ENCODE assay signal across 18 cellular contexts in genomic region chrX:115913575-115913974, GRCh38.
DNase-seq lines count a peak whose midpoint lies in the region; ATAC-seq and TF ChIP-seq lines count a peak whose summit lies in the region.
"Had no signal": no experiment of that assay in that cellular context is flagged by ENCODE, and none has a peak within 500 bp of the region (broad histone marks: within the 10 kb centered on the region; RNA-seq: fewer than 3 reads in every experiment).

No MANE protein-coding gene starts in this region.

- peak; percentile 49 for DNase-seq in GM12864 (ENCODE audit: low read depth)
- DNase-seq in mesothelial cell of epicardium (ENCODE audit: low spot score in 2 of 2, unreplicated experiment in 2 of 2) = no peak
- no peak for DNase-seq in NCI-H524 (lab: John Stamatoyannopoulos, UW)
- DNase-seq in stimulated activated naive CD8-positive, alpha-beta T cell treated with anti-CD3 and anti-CD28 coated beads, Interleukin-15, Interleukin-2, amounts not matched to agents 100 U/mL and 50 U/mL, for 24 hours = no peak
- no peak for DNase-seq in SIG-M5 (lab: John Stamatoyannopoulos, UW)
- DNase-seq: activated B cell treated with CpG ODN at 0.5 μM for 24 hours; activated T-cell treated with anti-CD3 and anti-CD28 coated beads, Interleukin-2, amount 50 U/mL, for 4 hours; COR-L47; glutamatergic neuron; NCI-H2081 treated with DMSO at 0.1 percent for 48 hours; sigmoid colon; testis had no signal

- no peak overlapping the region for H3K4me3 ChIP-seq in GM12864 (ENCODE audit: low read depth, low read length)
- H3K4me3 ChIP-seq: sigmoid colon, testis had no signal

- no peaks in the 10 kb centered on the region for H3K4me1 Mint-ChIP-seq in mesothelial cell of epicardium

- H3K27me3 Mint-ChIP-seq in mesothelial cell of epicardium (ENCODE audit: low read depth) = no peaks in the 10 kb centered on the region

- ATAC-seq in GM19372 (IDR thresholded peaks at IDR 0.05; ENCODE audit: low read depth, unreplicated experiment) (peak; percentile 48), HG02763 (IDR thresholded peaks at IDR 0.05; ENCODE audit: unreplicated experiment) (peak; percentile 34), HG03457 (IDR thresholded peaks at IDR 0.05; ENCODE audit: unreplicated experiment) (peak; percentile 39)
- ATAC-seq in stimulated activated naive CD8-positive, alpha-beta T cell treated with anti-CD3 and anti-CD28 coated beads, Interleukin-15, Interleukin-2, amounts not matched to agents 100 U/mL and 50 U/mL, for 24 hours = no peak
- ATAC-seq: activated T-cell treated with anti-CD3 and anti-CD28 coated beads, Interleukin-2, amount 50 U/mL, for 4 hours; HCT116; left lobe of liver; natural killer cell treated with Interleukin-12 subunit alpha and Interleukin-12 subunit beta and Interleukin-15 and Interleukin-18, amount 100 ng/mL, for 72 hours had no signal

- H3K27ac Mint-ChIP-seq in mesothelial cell of epicardium = no peak overlapping the region
- H3K27ac Mint-ChIP-seq: activated B cell treated with CpG ODN at 0.5 μM for 24 hours; natural killer cell treated with Interleukin-12 subunit alpha and Interleukin-12 subunit beta and Interleukin-15 and Interleukin-18, amount 100 ng/mL, for 72 hours had no signal

- TF ChIP-seq CTCF in GM12864 (IDR thresholded peaks at IDR 0.05; ENCODE audit: low read depth, low read length, missing control alignments) (no peak), mesothelial cell of epicardium (IDR thresholded peaks at IDR 0.05; ENCODE audit: unreplicated experiment) (no peak)

- H3K9me3 Mint-ChIP-seq in mesothelial cell of epicardium = peaks cover 52% of the 10 kb centered on the region
- H3K9me3 Mint-ChIP-seq: activated B cell treated with CpG ODN at 0.5 μM for 24 hours; activated T-cell treated with anti-CD3 and anti-CD28 coated beads, Interleukin-2, amount 50 U/mL, for 4 hours had no signal

- peaks cover 18% of the 10 kb centered on the region for H3K36me3 Mint-ChIP-seq in mesothelial cell of epicardium
- H3K36me3 Mint-ChIP-seq: natural killer cell treated with Interleukin-12 subunit alpha and Interleukin-12 subunit beta and Interleukin-15 and Interleukin-18, amount 100 ng/mL, for 72 hours had no signal

- no peak overlapping the region for H3K4me3 Mint-ChIP-seq in mesothelial cell of epicardium
- H3K4me3 Mint-ChIP-seq: activated B cell treated with CpG ODN at 0.5 μM for 24 hours; activated T-cell treated with anti-CD3 and anti-CD28 coated beads, Interleukin-2, amount 50 U/mL, for 4 hours; natural killer cell treated with Interleukin-12 subunit alpha and Interleukin-12 subunit beta and Interleukin-15 and Interleukin-18, amount 100 ng/mL, for 72 hours had no signal
